1 cellular context compared by ENCODE assay signal in genomic region chr1:5992034-5992813, GRCh38.
A peak's percentile ranks its signal among the peaks of the same experiment; 100 is the strongest.
TF ChIP-seq lines count a peak whose summit lies in the region.

Gene NPHP4, minus strand, starts transcription at chr1:5992425. Its CDS starts 6,136 bp downstream, at chr1:5986289.

TF ChIP-seq in HEK293, 187 proteins besides CTCF, POLR2A, EP300 and RAD21 (continued from another document and continues in another):
- no peak for TF ChIP-seq PRDM6 (tag by site-specific recombination; IDR thresholded peaks at IDR 0.05)
- no peak for TF ChIP-seq ZNF362 (tag by site-specific recombination; IDR thresholded peaks at IDR 0.05)
- no peak for TF ChIP-seq AEBP2 (tag by site-specific recombination; IDR thresholded peaks at IDR 0.05; ENCODE audit: borderline replicate concordance)
- TF ChIP-seq ZNF146 (tag by site-specific recombination; IDR thresholded peaks at IDR 0.05), result no peak
- no peak for TF ChIP-seq ZNF658 (tag by site-specific recombination; IDR thresholded peaks at IDR 0.05)
- no peak for TF ChIP-seq ZNF211 (tag by site-specific recombination; IDR thresholded peaks at IDR 0.05; ENCODE audit: low read depth)
- TF ChIP-seq ZNF266 (tag by site-specific recombination; IDR thresholded peaks at IDR 0.05; ENCODE audit: low read depth), result no peak
- TF ChIP-seq ZNF248 (tag by site-specific recombination; IDR thresholded peaks at IDR 0.05), result no peak
- peak; percentile 35; the same call in 1 of the 2 replicates for TF ChIP-seq ZBTB21 (tag by site-specific recombination; IDR thresholded peaks at IDR 0.05)
- 0 out of 2 replicates have a peak, but pooled peaks have one; percentile 36 for TF ChIP-seq ZNF174 (tag by site-specific recombination; IDR thresholded peaks at IDR 0.05)
- TF ChIP-seq ZNF585B (tag by site-specific recombination; IDR thresholded peaks at IDR 0.05), result no peak
- TF ChIP-seq BCL11A (tag by site-specific recombination; IDR thresholded peaks at IDR 0.05; ENCODE audit: low read depth), result no peak
- no peak for TF ChIP-seq BCL6B (tag by site-specific recombination; IDR thresholded peaks at IDR 0.05)
- TF ChIP-seq ZNF677 (tag by site-specific recombination; IDR thresholded peaks at IDR 0.05), result no peak
- TF ChIP-seq ZNF121 (tag by site-specific recombination; IDR thresholded peaks at IDR 0.05), result no peak
- TF ChIP-seq SALL2 (tag by site-specific recombination; IDR thresholded peaks at IDR 0.05; ENCODE audit: borderline replicate concordance), result peak; percentile 49; the same call in 1 of the 2 replicates
- no peak for TF ChIP-seq ZNF843 (tag by site-specific recombination; IDR thresholded peaks at IDR 0.05)
- no peak for TF ChIP-seq ZNF530 (tag by site-specific recombination; IDR thresholded peaks at IDR 0.05; ENCODE audit: low read depth)
- peak; percentile 98 for TF ChIP-seq PBX3 (CRISPR knock-in tag; IDR thresholded peaks at IDR 0.05)
- peak; percentile 90 for TF ChIP-seq SP3 (tag by site-specific recombination; IDR thresholded peaks at IDR 0.05)
- TF ChIP-seq ZNF140 (tag by site-specific recombination; IDR thresholded peaks at IDR 0.05), result no peak
- TF ChIP-seq ZBTB17 (tag by site-specific recombination; IDR thresholded peaks at IDR 0.05), result no peak
- peak; percentile 70 for TF ChIP-seq ZBTB44 (tag by site-specific recombination; IDR thresholded peaks at IDR 0.05)
- no peak; the same call in 1 of the 2 replicates for TF ChIP-seq ZNF660 (tag by site-specific recombination; IDR thresholded peaks at IDR 0.05)
- no peak for TF ChIP-seq ZNF704 (tag by site-specific recombination; IDR thresholded peaks at IDR 0.05)
- TF ChIP-seq ZIC2 (tag by site-specific recombination; IDR thresholded peaks at IDR 0.05), result peak; percentile 23; the same call in 1 of the 2 replicates
- TF ChIP-seq ZNF214 (tag by site-specific recombination; IDR thresholded peaks at IDR 0.05; ENCODE audit: borderline replicate concordance), result no peak
- no peak for TF ChIP-seq ZNF514 (tag by site-specific recombination; IDR thresholded peaks at IDR 0.05)
- TF ChIP-seq ZNF639 (tag by site-specific recombination; IDR thresholded peaks at IDR 0.05), result no peak
- TF ChIP-seq ZNF341 (tag by site-specific recombination; IDR thresholded peaks at IDR 0.05; ENCODE audit: low read depth), result peak; percentile 53; the same call in 1 of the 2 replicates
- TF ChIP-seq ZNF664 (tag by site-specific recombination; IDR thresholded peaks at IDR 0.05), result no peak
- no peak for TF ChIP-seq REPIN1 (tag by site-specific recombination; IDR thresholded peaks at IDR 0.05; ENCODE audit: low read depth)
- no peak for TF ChIP-seq MZF1 (tag by site-specific recombination; IDR thresholded peaks at IDR 0.05; ENCODE audit: borderline replicate concordance)
- no peak for TF ChIP-seq ZNF610 (tag by site-specific recombination; IDR thresholded peaks at IDR 0.05; ENCODE audit: borderline replicate concordance)
- TF ChIP-seq KLF1 (tag by site-specific recombination; IDR thresholded peaks at IDR 0.05), result no peak; the same call in 1 of the 2 replicates
- peak; percentile 27 for TF ChIP-seq INSM2 (tag by site-specific recombination; IDR thresholded peaks at IDR 0.05)
- no peak for TF ChIP-seq ZNF544 (tag by site-specific recombination; IDR thresholded peaks at IDR 0.05)
- TF ChIP-seq ZNF324 (tag by site-specific recombination; IDR thresholded peaks at IDR 0.05), result no peak
- no peak for TF ChIP-seq RBAK (tag by site-specific recombination; IDR thresholded peaks at IDR 0.05)
- no peak for TF ChIP-seq ZNF26 (tag by site-specific recombination; IDR thresholded peaks at IDR 0.05)
- TF ChIP-seq ZNF624 (tag by site-specific recombination; IDR thresholded peaks at IDR 0.05), result no peak
- TF ChIP-seq ZNF19 (tag by site-specific recombination; IDR thresholded peaks at IDR 0.05; ENCODE audit: low read depth), result no peak
- TF ChIP-seq ZNF10 (tag by site-specific recombination; IDR thresholded peaks at IDR 0.05), result peak; percentile 54; the same call in 1 of the 2 replicates
- no peak for TF ChIP-seq ZNF747 (tag by site-specific recombination; IDR thresholded peaks at IDR 0.05)
- no peak for TF ChIP-seq ZNF292 (tag by site-specific recombination; IDR thresholded peaks at IDR 0.05; ENCODE audit: borderline replicate concordance, low read depth)
- no peak for TF ChIP-seq GLI4 (tag by site-specific recombination; IDR thresholded peaks at IDR 0.05)
- TF ChIP-seq ZNF350 (tag by site-specific recombination; IDR thresholded peaks at IDR 0.05), result no peak
- no peak for TF ChIP-seq ZNF529 (tag by site-specific recombination; IDR thresholded peaks at IDR 0.05; ENCODE audit: insufficient replicate concordance)
- no peak for TF ChIP-seq ZNF707 (tag by site-specific recombination; IDR thresholded peaks at IDR 0.05)
- no peak for TF ChIP-seq ZNF239 (tag by site-specific recombination; IDR thresholded peaks at IDR 0.05)
- TF ChIP-seq ZNF629 (tag by site-specific recombination; IDR thresholded peaks at IDR 0.05), result peak; percentile 86
- TF ChIP-seq ZNF133 (tag by site-specific recombination; IDR thresholded peaks at IDR 0.05), result no peak
- no peak for TF ChIP-seq ZNF311 (tag by site-specific recombination; IDR thresholded peaks at IDR 0.05; ENCODE audit: borderline replicate concordance)
- no peak for TF ChIP-seq WT1 (tag by site-specific recombination; IDR thresholded peaks at IDR 0.05)
- TF ChIP-seq ZNF335 (tag by site-specific recombination; conservative IDR thresholded peaks at IDR 0.05), result peak; percentile 29
- TF ChIP-seq ZBTB48 (tag by site-specific recombination; IDR thresholded peaks at IDR 0.05), result 0 out of 2 replicates have a peak, but pooled peaks have one; percentile 29
- TF ChIP-seq ATF2 (tag by site-specific recombination; IDR thresholded peaks at IDR 0.05; ENCODE audit: low read depth), result no peak
